Comparison of ENCODE assay signal across 23 cellular contexts in genomic region chr15:92953569-92953968, GRCh38. TPM values are rescaled to one million over a fixed set of nuclear protein-coding genes. Genes with fewer than 3 reads are reported as not detected.
A peak's percentile ranks its signal among the peaks of the same experiment; 100 is the strongest.
DNase-seq lines count a peak whose midpoint lies in the region; ATAC-seq, FAIRE-seq and TF ChIP-seq lines count a peak whose summit lies in the region.
"Had no signal": no experiment of that assay in that cellular context is flagged by ENCODE, and none has a peak within 500 bp of the region (broad histone marks: within the 10 kb centered on the region; RNA-seq: fewer than 3 reads in every experiment).

No MANE protein-coding gene starts in this region.

- no peak for TF ChIP-seq RAD21 in K562 (CRISPR knock-in tag; conservative IDR thresholded peaks at IDR 0.05 in 1 of 2, IDR thresholded peaks at IDR 0.05 in 1 of 2)

- TF ChIP-seq POLR2A in heart left ventricle (IDR thresholded peaks at IDR 0.05) (no peak), K562 (conservative IDR thresholded peaks at IDR 0.05) (no peak), Peyer's patch (IDR thresholded peaks at IDR 0.05) (no peak)

- H3K4me2 ChIP-seq in OCI-LY7 (ENCODE audit: low read length) (no peak overlapping the region), K562 (ENCODE audit: insufficient read depth, low read length) (no peak overlapping the region), smooth muscle cell (no peak overlapping the region)
- H3K4me2 ChIP-seq: BLaER1, GM23338, KMS-11 had no signal

- intact Hi-C loops in heart left ventricle (cut with DNase I) = no loop called here
- intact Hi-C loops in OCI-LY7 (cut with micrococcal nuclease; ENCODE audit: unreplicated experiment) = no loop called here
- intact Hi-C loops in K562 (cut with micrococcal nuclease) = no loop called here

- H3K9me3 ChIP-seq in cardiac muscle cell (ENCODE audit: low read depth) = no peaks in the 10 kb centered on the region
- peaks cover 0 to 22% (median 19%) of the 10 kb centered on the region in 12 donors for H3K9me3 ChIP-seq in heart left ventricle
- peaks cover 17% of the 10 kb centered on the region for H3K9me3 ChIP-seq in OCI-LY7 (ENCODE audit: low read length)
- H3K9me3 ChIP-seq in K562 (replicated peaks; ENCODE audit: control insufficient read depth, insufficient read depth, low read depth, low read length) = peaks cover 10% of the 10 kb centered on the region; the same call in 1 of the 2 replicates
- no peaks in the 10 kb centered on the region for H3K9me3 ChIP-seq in smooth muscle cell (replicated peaks; ENCODE audit: low read depth)
- peaks cover 0 to 15% (median 7%) of the 10 kb centered on the region in 4 donors for H3K9me3 ChIP-seq in Peyer's patch

- in situ Hi-C loops in K562 (cut with MboI) = no loop called here

- H3K9me2 ChIP-seq in OCI-LY7 (ENCODE audit: insufficient read depth, low read length) = no peaks in the 10 kb centered on the region

- 94 to 98% (median 95%) methylated on average over 2 of the region's 2 CpGs for WGBS in heart left ventricle, 4 donors
- 100% methylated on average over 2 of the region's 2 CpGs for WGBS in K562 (ENCODE audit: insufficient coverage, low coverage, missing lambda C conversion rate)
- WGBS in smooth muscle cell (ENCODE audit: low lambda C conversion rate) = 99% methylated on average over 2 of the region's 2 CpGs

- peaks cover 87% of the 10 kb centered on the region for H3K36me3 ChIP-seq in cardiac muscle cell
- H3K36me3 ChIP-seq in heart left ventricle = peaks cover 22 to 100% (median 96%) of the 10 kb centered on the region in 9 donors
- peaks cover 100% of the 10 kb centered on the region for H3K36me3 ChIP-seq in OCI-LY7 (ENCODE audit: insufficient read depth, low read length)
- H3K36me3 ChIP-seq in K562 (ENCODE audit: control insufficient read depth, insufficient read depth, low read length) = peaks cover 92% of the 10 kb centered on the region
- H3K36me3 ChIP-seq in smooth muscle cell (ENCODE audit: low read depth) = peaks cover 50% of the 10 kb centered on the region
- H3K36me3 ChIP-seq in Peyer's patch = peaks cover 0 to 96% (median 11%) of the 10 kb centered on the region in 3 donors

- no peak for TF ChIP-seq EP300 in K562 (IDR thresholded peaks at IDR 0.05; ENCODE audit: low read length)

- peaks cover 5% of the 10 kb centered on the region for H3K4me1 ChIP-seq in cardiac muscle cell (ENCODE audit: low read depth)
- peaks cover 0 to 17% (median 2%) of the 10 kb centered on the region in 12 donors for H3K4me1 ChIP-seq in heart left ventricle
- H3K4me1 ChIP-seq in OCI-LY7 (ENCODE audit: insufficient read depth, low read length, poor library complexity, severe bottlenecking) = no peaks in the 10 kb centered on the region
- H3K4me1 ChIP-seq in K562 (replicated peaks in 1 of 2; ENCODE audit: control insufficient read depth in 2 of 2, insufficient read depth in 2 of 2, low read length in 2 of 2) = no peaks in the 10 kb centered on the region
- H3K4me1 ChIP-seq in smooth muscle cell (ENCODE audit: low read depth) = peaks cover 9% of the 10 kb centered on the region
- no peaks in the 10 kb centered on the region for H3K4me1 ChIP-seq in Peyer's patch
- H3K4me1 ChIP-seq: BLaER1, HAP-1 had no signal

- BruUV-seq in OCI-LY7 (replicated peaks; lab: Mats Ljungman, UMichigan) (TSS peak; percentile 3), K562 (replicated peaks; lab: Mats Ljungman, UMichigan) (no TSS peak)

- H3K9ac ChIP-seq in K562 (ENCODE audit: insufficient read depth in 1 of 2, low read depth in 2 of 2, low read length in 2 of 2) (no peak overlapping the region), smooth muscle cell (ENCODE audit: low read depth) (no peak overlapping the region)
- H3K9ac ChIP-seq: BLaER1, KMS-11 had no signal

- H3K27ac ChIP-seq in cardiac muscle cell (peak overlapping the region; percentile 24), heart left ventricle (no peak overlapping the region), OCI-LY7 (ENCODE audit: low read depth, low read length, poor library complexity, severe bottlenecking) (no peak overlapping the region), K562 (ENCODE audit: extremely low read depth, low read depth, low read length) (no peak overlapping the region), smooth muscle cell (ENCODE audit: low read depth) (peak overlapping the region; percentile 33), Peyer's patch (no peak overlapping the region)
- H3K27ac ChIP-seq: BLaER1, HL-60, KMS-11 had no signal

- H3K4me3 ChIP-seq in cardiac muscle cell = no peak overlapping the region
- H3K4me3 ChIP-seq in heart left ventricle = no peak overlapping the region
- H3K4me3 ChIP-seq in OCI-LY7 (ENCODE audit: low read depth, low read length, poor library complexity, severe bottlenecking) = no peak overlapping the region
- H3K4me3 ChIP-seq in K562 = no peak overlapping the region
- no peak overlapping the region for H3K4me3 ChIP-seq in smooth muscle cell
- H3K4me3 ChIP-seq in Peyer's patch = no peak overlapping the region
- H3K4me3 ChIP-seq: BLaER1, GM23338, HAP-1 had no signal

- no peak overlapping the region for H2AFZ ChIP-seq in OCI-LY7 (ENCODE audit: low read length)
- H2AFZ ChIP-seq in K562 (ENCODE audit: low read depth, low read length) = no peak overlapping the region
- H2AFZ ChIP-seq in smooth muscle cell (ENCODE audit: low read depth) = no peak overlapping the region
- H2AFZ ChIP-seq: GM23338 had no signal

- CTCF ChIA-PET in OCI-LY7 (lab: Charles Lee; ENCODE audit: unreplicated experiment) = no interaction called here
- CTCF ChIA-PET in K562 (lab: Yijun Ruan, JAX; ENCODE audit: low intra/inter-chr PET ratio) = no interaction called here

- H4K20me1 ChIP-seq in OCI-LY7 (ENCODE audit: insufficient read depth, low read length) (no peaks in the 10 kb centered on the region), K562 (replicated peaks; ENCODE audit: control insufficient read depth, insufficient read depth, low read length) (no peaks in the 10 kb centered on the region), smooth muscle cell (ENCODE audit: low read depth) (peaks cover 30% of the 10 kb centered on the region)
- H4K20me1 ChIP-seq: BLaER1 had no signal

- H3K27me3 ChIP-seq in cardiac muscle cell (no peaks in the 10 kb centered on the region), heart left ventricle (no peaks in the 10 kb centered on the region), K562 (ENCODE audit: control insufficient read depth in 2 of 2, insufficient read depth in 2 of 2, low read length in 2 of 2) (no peaks in the 10 kb centered on the region), smooth muscle cell (ENCODE audit: low read depth) (no peaks in the 10 kb centered on the region), Peyer's patch (no peaks in the 10 kb centered on the region)
- H3K27me3 ChIP-seq: BLaER1 had no signal

- ATAC-seq in heart left ventricle (no peak), K562 (no peak)
- ATAC-seq: CD8-positive, alpha-beta T cell; GM23338 had no signal

- TF ChIP-seq CTCF in cardiac muscle cell (IDR thresholded peaks at IDR 0.05; ENCODE audit: low read depth, low read length) (no peak), heart left ventricle (IDR thresholded peaks at IDR 0.05) (no peak), OCI-LY7 (conservative IDR thresholded peaks at IDR 0.05; ENCODE audit: low read length) (no peak), K562 (IDR thresholded peaks at IDR 0.05 in 2 of 3, conservative IDR thresholded peaks at IDR 0.05 in 1 of 3; ENCODE audit: insufficient read depth in 2 of 3, low read depth in 1 of 3, low read length in 3 of 3) (no peak), smooth muscle cell (IDR thresholded peaks at IDR 0.05; ENCODE audit: borderline replicate concordance, insufficient read depth, poor library complexity, severe bottlenecking) (no peak), Peyer's patch (IDR thresholded peaks at IDR 0.05) (no peak)

- H3F3A ChIP-seq in smooth muscle cell (ENCODE audit: low read depth) = peaks cover 44% of the 10 kb centered on the region

- POLR2A ChIA-PET in OCI-LY7 (lab: Charles Lee) (interaction anchor here (0.6 to 2.5 kb wide), 7 partner anchors 16 to 117 kb away, joined by 3 to 10 read pairs (median 4); no protein-coding TSS in a partner anchor), K562 (lab: Yijun Ruan, JAX) (interaction anchor here (0.7 to 1.5 kb wide), 4 partner anchors 14 to 145 kb away, joined by 3 to 5 read pairs (median 4); no protein-coding TSS in a partner anchor)

- no peaks in the 10 kb centered on the region for H3K9me1 ChIP-seq in K562 (ENCODE audit: control insufficient read depth, insufficient read depth, low read length)

- H3K79me2 ChIP-seq in OCI-LY7 (ENCODE audit: insufficient read depth, low read depth, low read length) (peaks cover 9% of the 10 kb centered on the region; the same call in 1 of the 2 replicates), K562 (ENCODE audit: control insufficient read depth, insufficient read depth, low read length) (peaks cover under 1% of the 10 kb centered on the region; the same call in 1 of the 3 replicates), smooth muscle cell (ENCODE audit: low read depth) (peaks cover 97% of the 10 kb centered on the region)

- FAIRE-seq in K562 (lab: Jason Lieb, UNC) = no peak
- FAIRE-seq: GM12891 had no signal

- DNase-seq in cardiac muscle cell (ENCODE audit: low read depth in 1 of 2, low spot score in 1 of 2) (no peak), heart left ventricle (no peak), OCI-LY7 (ENCODE audit: low spot score) (no peak), K562 (ENCODE audit: extremely low read depth in 1 of 4, low spot score in 3 of 4) (no peak), smooth muscle cell (lab: John Stamatoyannopoulos, UW; ENCODE audit: unreplicated experiment) (no peak), SHP77 treated with DMSO at 0.1 percent for 48 hours (lab: John Stamatoyannopoulos, UW) (no peak), Peyer's patch (no peak)
- DNase-seq: CD8-positive, alpha-beta T cell; DND-41; NCI-H1092 treated with DMSO at 0.1 percent for 48 hours; NCI-H1436 treated with DMSO at 0.1 percent for 48 hours; NCI-H2029; NCI-H2227 treated with DMSO at 0.1 percent for 48 hours; NCI-H510A treated with DMSO at 0.1 percent for 48 hours; NCI-H774; OCI-M1; Right ventricle myocardium superior had no signal

RNA-seq across cellular contexts. Expression of gene CHD2, which starts 53.4 kb away (rescaled TPM):
- total RNA-seq in cardiac muscle cell (49.5 and 118 TPM in 2 replicates), heart left ventricle (10 to 100 TPM; 28.3 to 76.8 (median 46.4) TPM), OCI-LY7 (2022) (213 and 259 TPM in 2 replicates), K562 (2014; rRNA removed) (38.9 and 47.3 TPM in 2 replicates), K562 (2014; rRNA removed; fragmentation: Illumina TruSeq; extraction: Trizol) (59.0 and 66.0 TPM in 2 replicates), K562 (2015; rRNA removed; fragmentation: Illumina TruSeq; extraction: Trizol) (45.5 and 49.7 TPM in 2 replicates), K562 (2021) (57.8 and 61.9 TPM in 2 replicates), smooth muscle cell (99.2 and 132 TPM in 2 replicates), Peyer's patch (100 to 1,000 TPM; 109 to 370 (median 161) TPM)
- polyA plus RNA-seq in cardiac muscle cell (60.8 and 90.6 TPM in 2 replicates), heart left ventricle (10 to 100 TPM; 23.1 to 28.7 TPM), K562 (2011; rRNA removed) (56.2 and 63.4 TPM in 2 replicates), K562 (2014; fragmentation: Illumina TruSeq; extraction: Trizol) (57.6 and 70.8 TPM in 2 replicates), K562 (2014; fragmentation: Nextera tagmentation; extraction: Ambion mirVana) (10 to 100 TPM; 50.0 to 53.6 TPM), K562 (2014; rRNA removed) (55.3 and 61.3 TPM in 2 replicates), smooth muscle cell (64.4 and 81.6 TPM in 2 replicates)
- 133 and 169 TPM in 2 replicates for total RNA-seq in OCI-LY7 (2014; rRNA removed; shearing (Covaris generic))
- total RNA-seq in K562 (2011; cell fraction: chromatin; rRNA removed; ENCODE audit: low replicate concordance) = 221 and 585 TPM in 2 replicates
- 101 and 147 TPM in 2 replicates for total RNA-seq in K562 (2011; cell fraction: nucleolus; rRNA removed)
- 282 and 390 TPM in 2 replicates for total RNA-seq in K562 (2011; cell fraction: nucleoplasm; rRNA removed)
- polyA plus RNA-seq in K562 (2011; cell fraction: cytosol; rRNA removed) = 32.8 and 58.4 TPM in 2 replicates
- 192 and 194 TPM in 2 replicates for polyA plus RNA-seq in K562 (2011; cell fraction: nucleus; rRNA removed)
- polyA plus RNA-seq in K562 (2012) = 33.7 and 57.7 TPM in 2 replicates
- 167 and 232 TPM in 2 replicates for polyA minus RNA-seq in K562 (2011; rRNA and poly(A)+ RNA removed)
- polyA minus RNA-seq in K562 (2011; cell fraction: cytosol; rRNA and poly(A)+ RNA removed) = 39.1 and 51.9 TPM in 2 replicates
- polyA minus RNA-seq in K562 (2011; cell fraction: nucleus; rRNA and poly(A)+ RNA removed) = 209 and 435 TPM in 2 replicates

Comparison
In these comparisons a context has a peak if more than half of its experiments do, and no peak if none do; other contexts are left out.
1. H3K27ac ChIP-seq: peak in cardiac muscle cell (single experiment) and smooth muscle cell (single experiment); none in heart left ventricle (0 of 12), OCI-LY7 (single experiment), K562 (single experiment) and Peyer's patch (0 of 4).